ENCODE assay signal across 26 cellular contexts in genomic region chr16:2359919-2360318, GRCh38.
"Had no signal": no experiment of that assay in that cellular context is flagged by ENCODE, and none has a peak within 500 bp of the region (broad histone marks: within the 10 kb centered on the region; RNA-seq: fewer than 3 reads in every experiment).

No MANE protein-coding gene starts in this region.

- H2AFZ ChIP-seq: neural progenitor cell, parathyroid adenoma had no signal

- H3K79me2 ChIP-seq: parathyroid adenoma had no signal

- H3K27ac ChIP-seq: neural progenitor cell, ovary, parathyroid adenoma, psoas muscle, skin epidermis, spleen, suprapubic skin, testis, tibial artery, transverse colon, upper lobe of right lung, uterus had no signal

- H3K36me3 ChIP-seq: neural progenitor cell, ovary, spleen, suprapubic skin, tibial artery, transverse colon, upper lobe of right lung, uterus had no signal

- H3K4me1 ChIP-seq: neural progenitor cell, psoas muscle, suprapubic skin, tibial artery, transverse colon, upper lobe of right lung, uterus had no signal

- H3K4me3 ChIP-seq: neural progenitor cell, ovary, psoas muscle, skin epidermis, smooth muscle cell, spleen, suprapubic skin, testis, tibial artery, transverse colon, upper lobe of right lung, uterus had no signal

- H3K4me2 ChIP-seq: neural progenitor cell, smooth muscle cell had no signal

- H3K27me3 ChIP-seq: ovary, suprapubic skin, testis, uterus had no signal

- H3K9me3 ChIP-seq: ovary, psoas muscle, spleen, suprapubic skin, testis, tibial artery, transverse colon, upper lobe of right lung, uterus had no signal

- H3K9ac ChIP-seq: neural progenitor cell, parathyroid adenoma had no signal

- DNase-seq: natural killer cell; occipital lobe; ovary; posterior cingulate gyrus; psoas muscle; right cardiac atrium; spleen; stimulated activated CD4-positive, alpha-beta T cell treated with anti-CD3 and anti-CD28 coated beads, Interleukin-12 subunit alpha, Interleukin-12 subunit beta, amount 100 ng/mL, for 4 hours; stimulated activated CD4-positive, alpha-beta T cell treated with anti-CD3 and anti-CD28 coated beads, Interleukin-1b, Interleukin-23, amount 100 ng/mL, for 48 hours; stimulated activated CD4-positive, alpha-beta T cell treated with anti-CD3 and anti-CD28 coated beads, Interleukin-4, amount 100 ng/mL, for 1 hour; stimulated activated CD4-positive, alpha-beta T cell treated with anti-CD3 and anti-CD28 coated beads, Interleukin-4, amount 100 ng/mL, for 4 hours; stimulated activated CD8-positive, alpha-beta memory T cell treated with anti-CD3 and anti-CD28 coated beads, Interleukin-4, amount 100 ng/mL, for 48 hours; stimulated activated naive CD4-positive, alpha-beta T cell; stimulated activated naive CD8-positive, alpha-beta T cell treated with anti-CD3 and anti-CD28 coated beads, Interleukin-15, amount 100 ng/mL, for 72 hours; stimulated activated naive CD8-positive, alpha-beta T cell treated with anti-CD3 and anti-CD28 coated beads, Interleukin-15, Interleukin-2, amounts not matched to agents 100 U/mL and 50 U/mL, for 24 hours; substantia nigra; testis; tibial artery; transverse colon; upper lobe of right lung; uterus had no signal
